ENCODE assay signal across 33 cellular contexts in the genomic region with DNA sequence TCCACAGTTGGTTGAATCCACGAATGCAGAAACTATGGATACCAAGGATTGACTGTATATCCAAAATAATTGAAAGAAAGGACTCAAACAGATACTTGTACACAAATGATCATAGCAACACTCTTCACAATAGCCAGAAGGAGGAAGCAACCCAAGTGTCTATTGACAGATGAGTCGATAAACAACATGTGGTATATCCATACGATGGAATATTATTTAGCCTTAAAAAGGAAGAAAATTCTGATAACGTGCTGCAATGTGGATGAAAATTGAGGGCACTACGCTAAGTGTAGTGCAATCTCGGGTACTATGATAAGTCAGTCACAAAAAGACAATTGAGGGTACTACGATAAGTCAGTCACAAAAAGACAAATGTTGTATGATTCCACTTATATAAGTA.
"Had no signal": no experiment of that assay in that cellular context is flagged by ENCODE, and none has a peak within 500 bp of the region (broad histone marks: within the 10 kb centered on the region; RNA-seq: fewer than 3 reads in every experiment).

No MANE protein-coding gene starts in this region.

- H3K27ac ChIP-seq: adrenal gland, ascending aorta, body of pancreas, brain microvascular endothelial cell, breast epithelium, cardiac muscle cell, colonic mucosa had no signal

- H3K4me3 ChIP-seq: adrenal gland, ascending aorta, body of pancreas, breast epithelium, cardiac muscle cell, colonic mucosa had no signal

- H3K9me3 ChIP-seq: adrenal gland, ascending aorta, body of pancreas, breast epithelium, colonic mucosa had no signal

- DNase-seq: activated effector memory CD4-positive, alpha-beta T cell treated with anti-CD3 and anti-CD28 coated beads, Interleukin-2, amount 50 U/mL, for 16 hours; activated effector memory CD4-positive, alpha-beta T cell treated with Interleukin-2 at 50 U/mL for 16 hours; activated gamma-delta T cell; activated gamma-delta T cell treated with Interleukin-2 at 50 U/mL for 16 hours; activated naive CD4-positive, alpha-beta T cell; activated naive CD4-positive, alpha-beta T cell treated with anti-CD3 and anti-CD28 coated beads for 36 hours; activated naive CD4-positive, alpha-beta T cell treated with anti-CD3 and anti-CD28 coated beads, Interleukin-2, amount 10 ng/mL, durations not matched to agents 7 days and 5 days; activated naive CD4-positive, alpha-beta T cell treated with anti-CD3 and anti-CD28 coated beads, Interleukin-2, amount 50 U/mL, for 16 hours; activated naive CD8-positive, alpha-beta T cell treated with anti-CD3 and anti-CD28 coated beads for 36 hours; activated naive CD8-positive, alpha-beta T cell treated with anti-CD3 and anti-CD28 coated beads, Interleukin-2, amount 10 ng/mL, durations not matched to agents 7 days and 5 days; activated naive CD8-positive, alpha-beta T cell treated with anti-CD3 and anti-CD28 coated beads, Interleukin-2, amount 50 U/mL, for 24 hours; activated T-cell treated with anti-CD3 and anti-CD28 coated beads, Interleukin-2, amount 50 U/mL, for 4 hours; activated T-cell treated with anti-CD3 and anti-CD28 coated beads, Interleukin-2, amount 50 U/mL, for 48 hours; activated T-cell treated with anti-CD3 and anti-CD28 coated beads, Interleukin-2, amount 50 U/mL, for 72 hours; adrenal gland; amniotic stem cell; amygdala; anterior cingulate cortex; aorta; body of pancreas; brain microvascular endothelial cell; caudate nucleus; central memory CD4-positive, alpha-beta T cell; cerebellar nuclear complex; colonic mucosa had no signal

- FAIRE-seq: astrocyte, bronchial epithelial cell, colon had no signal

- H3K36me3 ChIP-seq: adrenal gland, ascending aorta, brain microvascular endothelial cell, breast epithelium, cardiac muscle cell, colonic mucosa had no signal

- H3K4me1 ChIP-seq: ascending aorta, breast epithelium, colonic mucosa had no signal

- ATAC-seq: activated naive CD4-positive, alpha-beta T cell treated with anti-CD3 and anti-CD28 coated beads, Interleukin-2, amount 50 U/mL, for 72 hours; activated naive CD8-positive, alpha-beta T cell treated with anti-CD3 and anti-CD28 coated beads, Interleukin-2, amount 50 U/mL, for 24 hours; activated T-cell treated with anti-CD3 and anti-CD28 coated beads, Interleukin-2, amount 50 U/mL, for 4 hours; activated T-cell treated with anti-CD3 and anti-CD28 coated beads, Interleukin-2, amount 50 U/mL, for 72 hours; activated T-helper 17 cell treated with anti-CD3 and anti-CD28 coated beads, Interleukin-2, amount 50 U/mL, for 72 hours; body of pancreas had no signal

- H3K27me3 ChIP-seq: adrenal gland, ascending aorta, body of pancreas, brain microvascular endothelial cell, breast epithelium, cardiac muscle cell, colonic mucosa had no signal
